ENCODE assay signal across 1 cellular context in the genomic region with DNA sequence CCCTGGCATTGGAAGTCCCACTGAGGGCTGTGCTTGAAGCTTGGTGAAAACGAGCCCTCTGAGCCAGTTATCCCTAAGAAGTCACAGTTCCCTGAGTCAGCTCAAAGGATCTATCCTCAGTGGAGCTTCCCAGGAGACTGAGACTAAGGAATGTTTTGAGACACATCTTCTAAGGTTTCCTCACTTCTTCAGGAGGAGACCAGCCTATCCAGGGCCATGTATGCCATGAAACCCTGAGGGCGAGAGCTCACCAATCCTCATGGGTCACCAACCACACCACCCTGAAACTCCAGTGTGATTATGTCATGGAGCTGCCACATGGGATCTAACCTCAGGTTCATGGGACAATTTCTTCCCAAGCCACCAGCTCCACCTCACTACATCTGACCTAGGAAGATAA.
TF ChIP-seq lines count a peak whose summit lies in the region.

No MANE protein-coding gene starts in this region.

TF ChIP-seq in WTC11, 78 proteins besides CTCF, POLR2A, EP300 and RAD21 (continued from another document):
- TF ChIP-seq, protein P1, sequence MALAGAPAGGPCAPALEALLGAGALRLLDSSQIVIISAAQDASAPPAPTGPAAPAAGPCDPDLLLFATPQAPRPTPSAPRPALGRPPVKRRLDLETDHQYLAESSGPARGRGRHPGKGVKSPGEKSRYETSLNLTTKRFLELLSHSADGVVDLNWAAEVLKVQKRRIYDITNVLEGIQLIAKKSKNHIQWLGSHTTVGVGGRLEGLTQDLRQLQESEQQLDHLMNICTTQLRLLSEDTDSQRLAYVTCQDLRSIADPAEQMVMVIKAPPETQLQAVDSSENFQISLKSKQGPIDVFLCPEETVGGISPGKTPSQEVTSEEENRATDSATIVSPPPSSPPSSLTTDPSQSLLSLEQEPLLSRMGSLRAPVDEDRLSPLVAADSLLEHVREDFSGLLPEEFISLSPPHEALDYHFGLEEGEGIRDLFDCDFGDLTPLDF (CRISPR knock-in tag; IDR thresholded peaks at IDR 0.05), result no peak
- TF ChIP-seq ZNF232 (CRISPR knock-in tag; IDR thresholded peaks at IDR 0.05), result no peak
- TF ChIP-seq FOXP1 (CRISPR knock-in tag; IDR thresholded peaks at IDR 0.05; ENCODE audit: borderline replicate concordance), result no peak
- no peak for TF ChIP-seq ZNF416 (CRISPR knock-in tag; IDR thresholded peaks at IDR 0.05)
- no peak for TF ChIP-seq NR2C2 (CRISPR knock-in tag; IDR thresholded peaks at IDR 0.05)
- no peak for TF ChIP-seq ZNF138 (CRISPR knock-in tag; conservative IDR thresholded peaks at IDR 0.05)
